In the genomic region with DNA sequence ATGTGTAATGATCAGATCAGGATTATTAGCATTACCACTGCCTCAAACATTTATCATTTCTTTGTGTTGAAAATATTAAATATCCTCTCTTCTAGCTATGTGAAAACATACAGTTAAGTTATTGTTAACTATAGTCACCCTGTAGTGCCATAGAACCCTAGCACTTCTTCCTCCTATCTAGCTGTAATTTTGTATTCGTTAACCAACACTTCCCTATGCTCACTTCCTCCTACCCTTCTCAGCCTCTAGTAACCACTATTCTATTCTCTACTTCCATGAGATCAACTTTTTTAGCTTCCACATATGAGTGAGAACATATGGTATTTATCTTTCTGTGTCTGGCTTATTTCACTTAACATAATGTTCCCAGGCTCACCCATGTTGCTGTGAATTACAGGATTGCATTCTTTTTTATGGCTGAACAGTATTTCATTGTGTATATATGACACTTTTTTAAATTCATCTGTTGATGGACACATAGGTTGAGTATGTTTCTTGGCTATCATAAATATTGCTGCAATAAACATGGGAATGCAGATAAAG, we compare ENCODE assay signal across 24 cellular contexts.
"Had no signal": no experiment of that assay in that cellular context is flagged by ENCODE, and none has a peak within 500 bp of the region (broad histone marks: within the 10 kb centered on the region; RNA-seq: fewer than 3 reads in every experiment).

No MANE protein-coding gene starts in this region.

- H3K36me3 ChIP-seq: gastrocnemius medialis, neutrophil, pancreas had no signal

- H3K27ac ChIP-seq: gastrocnemius medialis, neutrophil, pancreas had no signal

- H3K4me3 Mint-ChIP-seq: activated naive CD4-positive, alpha-beta T cell treated with anti-CD3 and anti-CD28 coated beads, Interleukin-2, amount 10 ng/mL, durations not matched to agents 7 days and 5 days; activated naive CD8-positive, alpha-beta T cell treated with anti-CD3 and anti-CD28 coated beads, Interleukin-2, amount 50 U/mL, for 24 hours; natural killer cell; stimulated activated naive CD8-positive, alpha-beta T cell treated with anti-CD3 and anti-CD28 coated beads, Interleukin-15, amount 100 ng/mL, for 72 hours; type B pancreatic cell had no signal

- H3K27ac Mint-ChIP-seq: activated naive CD4-positive, alpha-beta T cell treated with anti-CD3 and anti-CD28 coated beads, Interleukin-2, amount 10 ng/mL, durations not matched to agents 7 days and 5 days; activated naive CD8-positive, alpha-beta T cell treated with anti-CD3 and anti-CD28 coated beads, Interleukin-2, amount 50 U/mL, for 24 hours; natural killer cell; stimulated activated naive CD8-positive, alpha-beta T cell treated with anti-CD3 and anti-CD28 coated beads, Interleukin-15, amount 100 ng/mL, for 72 hours; type B pancreatic cell had no signal

- H3K4me1 ChIP-seq: gastrocnemius medialis had no signal

- H3K4me1 Mint-ChIP-seq: activated naive CD4-positive, alpha-beta T cell treated with anti-CD3 and anti-CD28 coated beads, Interleukin-2, amount 10 ng/mL, durations not matched to agents 7 days and 5 days; activated naive CD8-positive, alpha-beta T cell treated with anti-CD3 and anti-CD28 coated beads, Interleukin-2, amount 50 U/mL, for 24 hours; natural killer cell; stimulated activated naive CD8-positive, alpha-beta T cell treated with anti-CD3 and anti-CD28 coated beads, Interleukin-15, amount 100 ng/mL, for 72 hours had no signal

- H3K9me3 ChIP-seq: gastrocnemius medialis, neutrophil, pancreas had no signal

- ATAC-seq: activated naive CD8-positive, alpha-beta T cell treated with anti-CD3 and anti-CD28 coated beads, Interleukin-2, amount 50 U/mL, for 24 hours; gastrocnemius medialis; natural killer cell; pancreas; sciatic nerve; stimulated activated naive CD8-positive, alpha-beta T cell treated with anti-CD3 and anti-CD28 coated beads, Interleukin-15, amount 100 ng/mL, for 72 hours had no signal

- H3K36me3 Mint-ChIP-seq: activated naive CD4-positive, alpha-beta T cell treated with anti-CD3 and anti-CD28 coated beads, Interleukin-2, amount 10 ng/mL, durations not matched to agents 7 days and 5 days; natural killer cell; type B pancreatic cell had no signal

- H3K4me3 ChIP-seq: gastrocnemius medialis, pancreas, smooth muscle cell had no signal

- H3K27me3 Mint-ChIP-seq: activated naive CD4-positive, alpha-beta T cell treated with anti-CD3 and anti-CD28 coated beads, Interleukin-2, amount 10 ng/mL, durations not matched to agents 7 days and 5 days; activated naive CD8-positive, alpha-beta T cell treated with anti-CD3 and anti-CD28 coated beads, Interleukin-2, amount 50 U/mL, for 24 hours; stimulated activated naive CD8-positive, alpha-beta T cell treated with anti-CD3 and anti-CD28 coated beads, Interleukin-15, amount 100 ng/mL, for 72 hours; type B pancreatic cell had no signal

- DNase-seq: activated CD4-positive, alpha-beta T cell treated with anti-CD3 and anti-CD28 coated beads for 1 hour; activated CD8-positive, alpha-beta memory T cell treated with anti-CD3 and anti-CD28 coated beads for 24 hours; activated CD8-positive, alpha-beta memory T cell treated with anti-CD3 and anti-CD28 coated beads, Interleukin-2, amount 50 U/mL, for 48 hours; activated effector memory CD4-positive, alpha-beta T cell treated with Interleukin-2 at 50 U/mL for 16 hours; activated naive CD4-positive, alpha-beta T cell treated with anti-CD3 and anti-CD28 coated beads, Interleukin-2, amount 10 ng/mL, durations not matched to agents 7 days and 5 days; activated naive CD8-positive, alpha-beta T cell treated with anti-CD3 and anti-CD28 coated beads, Interleukin-2, amount 50 U/mL, for 24 hours; activated T-cell treated with anti-CD3 and anti-CD28 coated beads, Interleukin-2, amount 50 U/mL, for 48 hours; aorta; cerebellar nuclear complex; cortex of kidney; erythroblast; gastrocnemius medialis; head of caudate nucleus; mesendoderm; natural killer cell; pancreas; stimulated activated CD4-positive, alpha-beta T cell treated with anti-CD3 and anti-CD28 coated beads, Interleukin-4, amount 100 ng/mL, for 1 hour; stimulated activated naive CD8-positive, alpha-beta T cell treated with anti-CD3 and anti-CD28 coated beads, Interleukin-15, amount 100 ng/mL, for 72 hours; T-helper 1 cell; T-helper 9 cell had no signal

- H3K9me3 Mint-ChIP-seq: activated naive CD4-positive, alpha-beta T cell treated with anti-CD3 and anti-CD28 coated beads, Interleukin-2, amount 10 ng/mL, durations not matched to agents 7 days and 5 days; activated naive CD8-positive, alpha-beta T cell treated with anti-CD3 and anti-CD28 coated beads, Interleukin-2, amount 50 U/mL, for 24 hours; natural killer cell; stimulated activated naive CD8-positive, alpha-beta T cell treated with anti-CD3 and anti-CD28 coated beads, Interleukin-15, amount 100 ng/mL, for 72 hours had no signal

- H3K27me3 ChIP-seq: gastrocnemius medialis, neutrophil, pancreas had no signal
